In the genomic region with DNA sequence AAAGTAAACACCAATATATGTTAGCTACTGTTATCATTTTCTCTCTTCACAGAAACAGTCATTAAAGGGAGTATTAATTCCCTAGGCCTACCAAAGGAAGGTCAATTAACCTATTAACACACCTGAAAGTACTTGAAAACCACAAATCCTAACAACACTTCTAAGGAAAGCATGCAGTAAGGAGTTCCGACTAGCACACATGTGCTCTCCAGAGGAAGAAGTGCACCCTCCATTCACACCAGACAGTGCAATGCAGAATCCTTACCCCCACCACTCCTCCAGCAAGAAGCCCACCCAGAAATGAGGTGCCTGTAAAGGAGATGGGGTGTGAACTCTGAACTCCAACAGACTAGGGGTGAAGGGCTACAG, we compare ENCODE assay signal across 19 cellular contexts.
"Had no signal": no experiment of that assay in that cellular context is flagged by ENCODE, and none has a peak within 500 bp of the region (broad histone marks: within the 10 kb centered on the region; RNA-seq: fewer than 3 reads in every experiment).

No MANE protein-coding gene starts in this region.

- H3K4me1 ChIP-seq: uterus had no signal

- H3K4me3 Mint-ChIP-seq: activated CD4-positive, alpha-beta T cell treated with anti-CD3 and anti-CD28 coated beads, Interleukin-2, amount 10 ng/mL, durations not matched to agents 24 days and 14 days; activated CD8-positive, alpha-beta T cell treated with anti-CD3 and anti-CD28 coated beads for 36 hours; activated T-cell treated with anti-CD3 and anti-CD28 coated beads, Interleukin-2, amount 50 U/mL, for 24 hours; naive thymus-derived CD4-positive, alpha-beta T cell; stimulated activated memory B cell treated with anti-CD40 and anti-IgM and Interleukin-4, amounts not matched to agents 10 μg/mL and 1 μg/mL and 100 μg/mL, for 72 hours had no signal

- H3K27me3 ChIP-seq: neutrophil, pancreas, sigmoid colon, spleen, thyroid gland, uterus had no signal

- H3K27ac Mint-ChIP-seq: activated CD4-positive, alpha-beta T cell treated with anti-CD3 and anti-CD28 coated beads, Interleukin-2, amount 10 ng/mL, durations not matched to agents 24 days and 14 days; activated CD8-positive, alpha-beta T cell treated with anti-CD3 and anti-CD28 coated beads for 36 hours; activated T-cell treated with anti-CD3 and anti-CD28 coated beads, Interleukin-2, amount 50 U/mL, for 24 hours; naive thymus-derived CD4-positive, alpha-beta T cell; stimulated activated memory B cell treated with anti-CD40 and anti-IgM and Interleukin-4, amounts not matched to agents 10 μg/mL and 1 μg/mL and 100 μg/mL, for 72 hours had no signal

- H3K9me3 ChIP-seq: neutrophil, pancreas, thyroid gland, uterus had no signal

- ATAC-seq: activated CD8-positive, alpha-beta T cell treated with anti-CD3 and anti-CD28 coated beads for 36 hours; mucosa of descending colon; naive thymus-derived CD4-positive, alpha-beta T cell; pancreas; stimulated activated memory B cell treated with anti-CD40 and anti-IgM and Interleukin-4, amounts not matched to agents 10 μg/mL and 1 μg/mL and 100 μg/mL, for 72 hours had no signal

- H3K36me3 ChIP-seq: neutrophil, pancreas, sigmoid colon, thyroid gland, uterus had no signal

- H3K27me3 Mint-ChIP-seq: activated CD4-positive, alpha-beta T cell treated with anti-CD3 and anti-CD28 coated beads, Interleukin-2, amount 10 ng/mL, durations not matched to agents 24 days and 14 days; activated CD8-positive, alpha-beta T cell treated with anti-CD3 and anti-CD28 coated beads for 36 hours; activated T-cell treated with anti-CD3 and anti-CD28 coated beads, Interleukin-2, amount 50 U/mL, for 24 hours; stimulated activated memory B cell treated with anti-CD40 and anti-IgM and Interleukin-4, amounts not matched to agents 10 μg/mL and 1 μg/mL and 100 μg/mL, for 72 hours had no signal

- H3K4me1 Mint-ChIP-seq: activated CD4-positive, alpha-beta T cell treated with anti-CD3 and anti-CD28 coated beads, Interleukin-2, amount 10 ng/mL, durations not matched to agents 24 days and 14 days had no signal

- H3K4me3 ChIP-seq: mucosa of descending colon, pancreas, sigmoid colon, spleen, thyroid gland, uterus had no signal

- H3K27ac ChIP-seq: neutrophil, pancreas, spleen, thyroid gland had no signal

- DNase-seq: activated CD4-positive, alpha-beta T cell treated with anti-CD3 and anti-CD28 coated beads, Interleukin-2, amount 10 ng/mL, durations not matched to agents 24 days and 14 days; activated CD8-positive, alpha-beta T cell treated with anti-CD3 and anti-CD28 coated beads for 36 hours; activated naive CD4-positive, alpha-beta T cell treated with anti-CD3 and anti-CD28 coated beads, Interleukin-2, amount 50 U/mL, for 16 hours; activated T-cell treated with anti-CD3 and anti-CD28 coated beads, Interleukin-2, amount 50 U/mL, for 24 hours; foreskin melanocyte; glutamatergic neuron; left ventricle myocardium superior; mucosa of descending colon; naive thymus-derived CD4-positive, alpha-beta T cell; pancreas; sigmoid colon; spleen; stimulated activated CD4-positive, alpha-beta T cell treated with anti-CD3 and anti-CD28 coated beads, Interleukin-4, amount 100 ng/mL, for 4 hours; T-helper 1 cell; T-helper 9 cell; thyroid gland; uterus had no signal
